In the genomic region with DNA sequence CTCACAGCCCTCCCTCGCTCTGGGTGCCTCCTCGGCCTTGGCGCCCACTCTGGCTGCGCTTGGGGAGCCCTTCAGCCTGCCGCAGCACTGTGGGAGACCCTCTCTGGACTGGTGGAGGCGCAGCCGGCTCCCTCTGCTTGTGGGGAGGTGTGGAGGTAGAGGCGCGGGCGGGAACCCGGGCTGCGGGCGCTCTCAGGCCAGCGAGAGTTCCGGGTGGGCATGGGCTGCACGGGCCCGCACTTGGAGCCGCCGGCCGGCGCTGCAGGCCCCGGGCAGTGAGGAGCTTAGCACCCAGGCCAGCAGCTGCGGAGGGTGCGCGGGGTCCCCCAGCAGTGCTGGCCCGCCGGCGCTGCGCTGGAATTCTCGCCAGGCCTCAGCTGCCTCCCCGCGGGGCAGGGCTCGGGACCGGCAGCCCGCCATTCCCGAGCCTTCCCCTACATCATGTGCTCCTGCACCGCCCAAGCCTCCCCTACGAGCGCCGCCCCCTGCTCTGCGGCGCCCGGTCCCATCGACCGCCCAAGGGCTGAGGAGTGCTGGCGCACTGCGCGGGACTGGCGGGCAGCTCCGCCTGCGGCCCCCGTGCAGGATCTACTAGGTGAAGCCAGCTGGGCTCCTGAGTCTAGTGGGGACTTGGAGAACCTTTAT, we compare ENCODE assay signal across 9 cellular contexts.
"Had no signal": no experiment of that assay in that cellular context is flagged by ENCODE, and none has a peak within 500 bp of the region (broad histone marks: within the 10 kb centered on the region; RNA-seq: fewer than 3 reads in every experiment).

No MANE protein-coding gene starts in this region.

- H3K9me3 ChIP-seq: HAP-1 had no signal

- H3K9ac ChIP-seq: GM23248 had no signal

- H3K27ac ChIP-seq: GM23248, HL-60 had no signal

- DNase-seq: GM23248, GOT3, H7, HFFc6 had no signal

- H3K4me3 Mint-ChIP-seq: HFFc6, IgD-negative memory B cell had no signal

- H3K27me3 Mint-ChIP-seq: IgD-negative memory B cell had no signal

- H3K36me3 ChIP-seq: HAP-1 had no signal

- ATAC-seq: HCT116, HepG2 had no signal

- H3K27ac Mint-ChIP-seq: HFFc6, IgD-negative memory B cell had no signal

- H3K4me3 ChIP-seq: GM23248, HAP-1 had no signal

- H3K4me1 Mint-ChIP-seq: IgD-negative memory B cell had no signal

- H3K9me3 Mint-ChIP-seq: HFFc6 had no signal

- H2AFZ ChIP-seq: GM23248 had no signal

- H3K4me1 ChIP-seq: HAP-1 had no signal
